ENCODE assay signal across 34 cellular contexts in genomic region chr6:12693122-12693521, GRCh38.
"Had no signal": no experiment of that assay in that cellular context is flagged by ENCODE, and none has a peak within 500 bp of the region (broad histone marks: within the 10 kb centered on the region; RNA-seq: fewer than 3 reads in every experiment).

No MANE protein-coding gene starts in this region.

- H3K36me3 ChIP-seq: MG63 had no signal

- H3K9me3 ChIP-seq: MG63 had no signal

- DNase-seq: Karpas-422, Kasumi-1, MG63, MM.1S, MV-4-11, NCI-H1048, NCI-H1092, NCI-H1092 treated with DMSO at 0.1 percent for 48 hours, NCI-H1105, NCI-H1105 treated with DMSO at 0.1 percent for 48 hours, NCI-H1417, NCI-H1417 treated with DMSO at 0.1 percent for 48 hours, NCI-H1436, NCI-H1436 treated with DMSO at 0.1 percent for 48 hours, NCI-H146, NCI-H1694, NCI-H1694 treated with DMSO at 0.1 percent for 48 hours, NCI-H187, NCI-H187 treated with DMSO at 0.1 percent for 48 hours, NCI-H1930, NCI-H2029, NCI-H2029 treated with DMSO at 0.1 percent for 48 hours, NCI-H2081, NCI-H2081 treated with DMSO at 0.1 percent for 48 hours, NCI-H2107, NCI-H2171, NCI-H2171 treated with DMSO at 0.1 percent for 48 hours, NCI-H2227 treated with DMSO at 0.1 percent for 48 hours, NCI-H226, NCI-H345, NCI-H446, NCI-H446 treated with DMSO at 0.1 percent for 48 hours, NCI-H510A, NCI-H510A treated with DMSO at 0.1 percent for 48 hours had no signal

- H3K4me3 ChIP-seq: MG63 had no signal
